ENCODE assay signal across 23 cellular contexts in genomic region chr13:33871207-33872004, GRCh38. TPM values are rescaled to one million over a fixed set of nuclear protein-coding genes. Genes with fewer than 3 reads are reported as not detected.
DNase-seq lines count a peak whose midpoint lies in the region; TF ChIP-seq lines count a peak whose summit lies in the region.
"Had no signal": no experiment of that assay in that cellular context is flagged by ENCODE, and none has a peak within 500 bp of the region (broad histone marks: within the 10 kb centered on the region; RNA-seq: fewer than 3 reads in every experiment).

No MANE protein-coding gene starts in this region.

- no peak for DNase-seq in Karpas-422
- DNase-seq in NCI-H82 treated with DMSO at 0.1 percent for 48 hours (lab: John Stamatoyannopoulos, UW; ENCODE audit: unreplicated experiment) = peak; percentile 80
- DNase-seq in hepatocyte (ENCODE audit: low spot score) = peak; percentile 15
- DNase-seq in neural crest cell (ENCODE audit: low read depth, low spot score) = no peak
- DNase-seq in NCI-H526 (lab: John Stamatoyannopoulos, UW) = no peak
- no peak for DNase-seq in Peyer's patch
- DNase-seq in prostate gland (ENCODE audit: low spot score) = no peak
- DNase-seq: AML-193; CD4-positive, alpha-beta T cell; DMS53; GOT3; HFFc6; NCI-H1092; NCI-H187; NCI-H2081 treated with DMSO at 0.1 percent for 48 hours; NCI-H2171; NCI-H226; NCI-H510A; SHP77 treated with DMSO at 0.1 percent for 48 hours had no signal

- no peak overlapping the region for H3K9ac ChIP-seq in Karpas-422 (ENCODE audit: low read length)
- H3K9ac ChIP-seq: BLaER1 treated with 17β-estradiol and CSF1 and Interleukin-3, amounts not matched to agents 10 nM and 100 nM; KMS-11 had no signal

- H3K9me3 Mint-ChIP-seq in neural crest cell = no peaks in the 10 kb centered on the region
- H3K9me3 Mint-ChIP-seq: CD4-positive, alpha-beta T cell; HFFc6; IgD-negative memory B cell had no signal

- no peak for TF ChIP-seq CTCF in hepatocyte (IDR thresholded peaks at IDR 0.05; ENCODE audit: poor library complexity)
- TF ChIP-seq CTCF in neural crest cell (conservative IDR thresholded peaks at IDR 0.05) = no peak
- no peak for TF ChIP-seq CTCF in Peyer's patch (IDR thresholded peaks at IDR 0.05)
- no peak for TF ChIP-seq CTCF in prostate gland (IDR thresholded peaks at IDR 0.05)

- no peaks in the 10 kb centered on the region for H3K4me1 Mint-ChIP-seq in neural crest cell

- H3K27me3 Mint-ChIP-seq in neural crest cell (ENCODE audit: low read depth) = no peaks in the 10 kb centered on the region
- H3K27me3 Mint-ChIP-seq: CD4-positive, alpha-beta T cell; IgD-negative memory B cell had no signal

- H3K79me2 ChIP-seq in Karpas-422 (ENCODE audit: low read length) (no peaks in the 10 kb centered on the region), hepatocyte (no peaks in the 10 kb centered on the region)

- no peaks in the 10 kb centered on the region for H4K20me1 ChIP-seq in Karpas-422 (ENCODE audit: insufficient read depth, low read depth, low read length)
- no peaks in the 10 kb centered on the region for H4K20me1 ChIP-seq in hepatocyte (ENCODE audit: insufficient read depth, poor library complexity, severe bottlenecking)
- H4K20me1 ChIP-seq: BLaER1 treated with 17β-estradiol and CSF1 and Interleukin-3, amounts not matched to agents 10 nM and 100 nM had no signal

- H3K27ac Mint-ChIP-seq in neural crest cell (ENCODE audit: unreplicated experiment) = peak overlapping the region; percentile 32
- H3K27ac Mint-ChIP-seq: CD4-positive, alpha-beta T cell; HFFc6; IgD-negative memory B cell had no signal

- H3K4me3 Mint-ChIP-seq in neural crest cell = no peak overlapping the region
- H3K4me3 Mint-ChIP-seq: CD4-positive, alpha-beta T cell; HFFc6; IgD-negative memory B cell had no signal

- H3K4me2 ChIP-seq in Karpas-422 (ENCODE audit: low read depth, low read length, poor library complexity, severe bottlenecking) (no peak overlapping the region), hepatocyte (peak overlapping the region; percentile 62)
- H3K4me2 ChIP-seq: BLaER1 treated with 17β-estradiol and CSF1 and Interleukin-3, amounts not matched to agents 10 nM and 100 nM; KMS-11 had no signal

- H3K36me3 ChIP-seq in Karpas-422 (ENCODE audit: insufficient read depth, low read length) (peaks cover 22% of the 10 kb centered on the region), hepatocyte (replicated peaks; ENCODE audit: insufficient read depth, low read depth) (no peaks in the 10 kb centered on the region), Peyer's patch (no peaks in the 10 kb centered on the region), prostate gland (no peaks in the 10 kb centered on the region)
- H3K36me3 ChIP-seq: HAP-1 had no signal

- TF ChIP-seq POLR2A in Peyer's patch (IDR thresholded peaks at IDR 0.05) (no peak), prostate gland (IDR thresholded peaks at IDR 0.05) (no peak)

- H2AFZ ChIP-seq in Karpas-422 (ENCODE audit: low read length) (no peak overlapping the region), hepatocyte (no peak overlapping the region)

- H3K27ac ChIP-seq in Karpas-422 (ENCODE audit: low read length) = 0 out of 2 replicates have a peak overlapping the region, but pooled peaks have one; percentile 60
- peak overlapping the region; percentile 63 for H3K27ac ChIP-seq in hepatocyte
- H3K27ac ChIP-seq in Peyer's patch = no peak overlapping the region
- H3K27ac ChIP-seq in prostate gland = no peak overlapping the region
- H3K27ac ChIP-seq: BLaER1 treated with 17β-estradiol and CSF1 and Interleukin-3, amounts not matched to agents 10 nM and 100 nM; KMS-11 had no signal

- H3K4me1 ChIP-seq in Karpas-422 (ENCODE audit: low read length) (peaks cover 20% of the 10 kb centered on the region), hepatocyte (ENCODE audit: insufficient read depth) (peaks cover 12% of the 10 kb centered on the region), Peyer's patch (no peaks in the 10 kb centered on the region), prostate gland (replicated peaks) (no peaks in the 10 kb centered on the region)
- H3K4me1 ChIP-seq: HAP-1 had no signal

- H3K9me3 ChIP-seq in Karpas-422 (ENCODE audit: low read length) (no peaks in the 10 kb centered on the region), hepatocyte (ENCODE audit: low read depth) (no peaks in the 10 kb centered on the region), Peyer's patch (no peaks in the 10 kb centered on the region), prostate gland (no peaks in the 10 kb centered on the region)
- H3K9me3 ChIP-seq: HAP-1 had no signal

- 52% methylated on average over 7 of the region's 7 CpGs for WGBS in hepatocyte (ENCODE audit: low lambda C conversion rate, missing lambda C conversion rate)
- 93% methylated on average over 7 of the region's 7 CpGs for WGBS in prostate gland

- no peaks in the 10 kb centered on the region for H3K27me3 ChIP-seq in Karpas-422 (ENCODE audit: low read length)
- no peaks in the 10 kb centered on the region for H3K27me3 ChIP-seq in hepatocyte
- H3K27me3 ChIP-seq in Peyer's patch = no peaks in the 10 kb centered on the region
- no peaks in the 10 kb centered on the region for H3K27me3 ChIP-seq in prostate gland (replicated peaks; ENCODE audit: insufficient read depth)
- H3K27me3 ChIP-seq: BLaER1 treated with 17β-estradiol and CSF1 and Interleukin-3, amounts not matched to agents 10 nM and 100 nM had no signal

- H3K36me3 Mint-ChIP-seq in neural crest cell (ENCODE audit: low read depth) = peaks cover 16% of the 10 kb centered on the region

- intact Hi-C loops in prostate gland (cut with DNase I) = no loop called here

- H3K9me2 ChIP-seq in Karpas-422 (replicated peaks; ENCODE audit: insufficient read depth, low read length) = no peaks in the 10 kb centered on the region
- H3K9me2 ChIP-seq in hepatocyte (replicated peaks; ENCODE audit: insufficient read depth) = no peaks in the 10 kb centered on the region

- H3K4me3 ChIP-seq in Karpas-422 (ENCODE audit: low read length) = no peak overlapping the region
- no peak overlapping the region for H3K4me3 ChIP-seq in hepatocyte
- H3K4me3 ChIP-seq in Peyer's patch = no peak overlapping the region
- no peak overlapping the region for H3K4me3 ChIP-seq in prostate gland
- H3K4me3 ChIP-seq: BLaER1 treated with 17β-estradiol and CSF1 and Interleukin-3, amounts not matched to agents 10 nM and 100 nM; HAP-1 had no signal

RNA-seq across cellular contexts. Expression of gene RFC3, which starts 53.5 kb away (rescaled TPM):
- 144 and 321 TPM in 2 replicates for total RNA-seq in Karpas-422 (2014; rRNA removed; shearing (Covaris generic); ENCODE audit: low replicate concordance)
- 10.9 and 14.2 TPM in 2 replicates for total RNA-seq in hepatocyte
- 6.8 and 7.2 TPM in 2 replicates for polyA plus RNA-seq in hepatocyte
- total RNA-seq in neural crest cell = 53.9 and 54.2 TPM in 2 replicates
- total RNA-seq in Peyer's patch = 10 to 100 TPM in 2 of 4 donors, 1 to 10 TPM in 2; 5.4 to 32.2 (median 8.7) TPM
- 10 to 100 TPM; 11.2 to 16.3 TPM for total RNA-seq in prostate gland

Comparison
In these comparisons a context has a peak if more than half of its experiments do, and no peak if none do; other contexts are left out.
1. DNase-seq: peak in NCI-H82 treated with DMSO at 0.1 percent for 48 hours (single experiment) and hepatocyte (single experiment); none in Karpas-422 (single experiment), neural crest cell (single experiment), NCI-H526 (0 of 2), Peyer's patch (0 of 3) and prostate gland (single experiment).
2. H3K27ac ChIP-seq: peak in Karpas-422 (single experiment) and hepatocyte (single experiment); none in Peyer's patch (0 of 4) and prostate gland (0 of 2).